Comparison of ENCODE assay signal across 12 cellular contexts in the genomic region with DNA sequence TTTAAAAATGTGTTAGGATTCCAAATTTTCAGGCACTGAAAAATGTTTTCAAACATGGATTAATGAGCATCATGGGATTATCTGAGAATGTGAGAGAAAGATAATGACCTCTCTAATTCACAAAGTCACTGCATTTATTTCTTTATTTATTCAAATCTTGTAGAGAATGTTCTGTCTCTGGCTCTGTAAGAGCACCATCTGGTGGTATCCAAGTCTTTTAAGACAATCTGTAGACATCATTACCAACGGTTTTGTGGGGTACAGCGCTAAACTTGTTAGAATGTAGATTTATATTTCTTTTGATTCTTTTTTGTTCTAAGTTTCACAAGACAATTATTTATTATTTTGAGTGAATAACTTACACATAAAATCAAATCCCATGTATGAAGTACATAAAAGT.
DNase-seq lines count a peak whose midpoint lies in the region; ATAC-seq and TF ChIP-seq lines count a peak whose summit lies in the region.
"Had no signal": no experiment of that assay in that cellular context is flagged by ENCODE, and none has a peak within 500 bp of the region (broad histone marks: within the 10 kb centered on the region; RNA-seq: fewer than 3 reads in every experiment).

No MANE protein-coding gene starts in this region.

- no peak for TF ChIP-seq POLR2A in erythroblast (IDR thresholded peaks at IDR 0.05; ENCODE audit: low read length)

- H3K27me3 ChIP-seq in BE2C: no peaks in the 10 kb centered on the region

- H3K4me1 ChIP-seq in BE2C: no peaks in the 10 kb centered on the region

- no peaks in the 10 kb centered on the region for H3K9me3 ChIP-seq in BE2C

- in situ Hi-C loops in astrocyte of the cerebellum (cut with HindIII; ENCODE audit: low sequenced_read_pairs): no loop called here

- no peaks in the 10 kb centered on the region for H3K36me3 ChIP-seq in BE2C

- ATAC-seq in GM19397 (IDR thresholded peaks at IDR 0.05; ENCODE audit: unreplicated experiment) (no peak), HG03378 (IDR thresholded peaks at IDR 0.05; ENCODE audit: unreplicated experiment) (no peak)
- ATAC-seq: activated CD4-positive, CD25-positive, alpha-beta regulatory T cell treated with anti-CD3 and anti-CD28 coated beads, Interleukin-2, amount 50 U/mL, for 24 hours had no signal

- DNase-seq in BE2C: no peak
- no peak for DNase-seq in LNCaP clone FGC (ENCODE audit: low read depth)
- DNase-seq in astrocyte of the cerebellum (ENCODE audit: low read depth): no peak
- DNase-seq in kidney glomerular epithelial cell (lab: John Stamatoyannopoulos, UW): peak; percentile 1
- no peak for DNase-seq in erythroblast (lab: John Stamatoyannopoulos, UW)
- no peak for DNase-seq in NCI-H1930 (lab: John Stamatoyannopoulos, UW)
- DNase-seq: activated CD8-positive, alpha-beta memory T cell treated with anti-CD3 and anti-CD28 coated beads, Interleukin-2, amount 50 U/mL, for 4 hours; cortex of kidney; foreskin fibroblast had no signal

- TF ChIP-seq CTCF in BE2C (IDR thresholded peaks at IDR 0.05; ENCODE audit: low read depth, low read length) (peak; percentile 15), LNCaP clone FGC (IDR thresholded peaks at IDR 0.05; ENCODE audit: control insufficient read depth, extremely low read depth, insufficient read depth) (peak; percentile 46), astrocyte of the cerebellum (IDR thresholded peaks at IDR 0.05; ENCODE audit: low read depth, low read length, missing control alignments) (peak; percentile 13)

- H3K4me3 ChIP-seq in BE2C (ENCODE audit: low read depth, low read length) (no peak overlapping the region), LNCaP clone FGC (ENCODE audit: low read depth, low read length) (no peak overlapping the region), astrocyte of the cerebellum (ENCODE audit: low read depth, low read length) (no peak overlapping the region)
